Comparison of ENCODE assay signal across 15 cellular contexts in genomic region chr3:197496746-197497125, GRCh38. TPM values are rescaled to one million over a fixed set of nuclear protein-coding genes. Genes with fewer than 3 reads are reported as not detected.
A peak's percentile ranks its signal among the peaks of the same experiment; 100 is the strongest.
DNase-seq lines count a peak whose midpoint lies in the region; ATAC-seq, FAIRE-seq and TF ChIP-seq lines count a peak whose summit lies in the region.
"Had no signal": no experiment of that assay in that cellular context is flagged by ENCODE, and none has a peak within 500 bp of the region (broad histone marks: within the 10 kb centered on the region; RNA-seq: fewer than 3 reads in every experiment).

No MANE protein-coding gene starts in this region.

- DNase-seq in GM23248 (peak; percentile 38), GM12878 (ENCODE audit: low read depth, low spot score) (no peak), 8988T (no peak), Caco-2 (no peak)
- DNase-seq in stimulated activated CD4-positive, alpha-beta T cell treated with anti-CD3 and anti-CD28 coated beads, Interleukin-15, amount 100 ng/mL, for 24 hours: no peak
- no peak for DNase-seq in CD4-positive, alpha-beta memory T cell
- DNase-seq: CD4-positive, CD25-positive, alpha-beta regulatory T cell; HFFc6; KBM-7; NCI-H1105; NCI-H187 treated with DMSO at 0.1 percent for 48 hours; NCI-H2171; Right ventricle myocardium superior had no signal

- in situ Hi-C loops in GM23248 (cut with MboI) (no loop called here), GM12878 (cut with MboI) (no loop called here)

- 96 to 100% methylated on average over 1 of the region's 1 CpG for WGBS in GM23248 (ENCODE audit: low coverage in 1 of 2, low lambda C conversion rate in 2 of 2, missing lambda C conversion rate in 2 of 2), 2 experiments
- WGBS in GM12878 (ENCODE audit: insufficient coverage, insufficient replicate concordance, low lambda C conversion rate, missing lambda C conversion rate): 30% methylated on average over 1 of the region's 1 CpG

- SMC1A ChIA-PET in GM12878 (lab: Charles Lee; ENCODE audit: uncharacterized antibody, unreplicated experiment): interaction anchor here (1.0 to 2.7 kb wide), 2 partner anchors 101 to 240 kb away, joined by 4 to 14 read pairs; no protein-coding TSS in a partner anchor

- H3F3A ChIP-seq in GM23248 (ENCODE audit: insufficient read depth): peaks cover 8% of the 10 kb centered on the region; the same call in 1 of the 2 replicates

- H3K4me1 Mint-ChIP-seq in nephron (peaks cover 46% of the 10 kb centered on the region), Caco-2 (ENCODE audit: low read depth, unreplicated experiment) (peaks cover 10% of the 10 kb centered on the region)
- H3K4me1 Mint-ChIP-seq in CD4-positive, alpha-beta memory T cell: no peaks in the 10 kb centered on the region
- H3K4me1 Mint-ChIP-seq: CD4-positive, CD25-positive, alpha-beta regulatory T cell had no signal

- H3K79me2 ChIP-seq in GM23248 (ENCODE audit: insufficient read depth): no peaks in the 10 kb centered on the region
- no peaks in the 10 kb centered on the region for H3K79me2 ChIP-seq in GM12878 (ENCODE audit: control insufficient read depth, insufficient read depth, low read length)

- no peaks in the 10 kb centered on the region for H3K36me3 Mint-ChIP-seq in nephron (ENCODE audit: low read depth)
- H3K36me3 Mint-ChIP-seq in Caco-2 (ENCODE audit: insufficient read depth, unreplicated experiment): no peaks in the 10 kb centered on the region
- no peaks in the 10 kb centered on the region for H3K36me3 Mint-ChIP-seq in CD4-positive, alpha-beta memory T cell
- H3K36me3 Mint-ChIP-seq: CD4-positive, CD25-positive, alpha-beta regulatory T cell had no signal

- TF ChIP-seq EP300 in GM12878 (IDR thresholded peaks at IDR 0.05; ENCODE audit: borderline replicate concordance in 1 of 2, control insufficient read depth in 1 of 2, low read depth in 2 of 2, low read length in 2 of 2): no peak

- H3K4me3 ChIP-seq in GM23248 (no peak overlapping the region), GM12878 (no peak overlapping the region), Caco-2 (ENCODE audit: low read depth, low read length) (no peak overlapping the region)
- no peak overlapping the region for H3K4me3 ChIP-seq in CD4-positive, alpha-beta memory T cell (ENCODE audit: low read length in 2 of 2)

- peak overlapping the region in 2 of 3 experiments; percentile 24 to 70 for H3K27ac Mint-ChIP-seq in nephron
- no peak overlapping the region for H3K27ac Mint-ChIP-seq in Caco-2 (ENCODE audit: unreplicated experiment)
- H3K27ac Mint-ChIP-seq in CD4-positive, alpha-beta memory T cell: no peak overlapping the region
- H3K27ac Mint-ChIP-seq: CD4-positive, CD25-positive, alpha-beta regulatory T cell; HFFc6 had no signal

- RAD21 ChIA-PET in GM12878 (lab: Charles Lee; ENCODE audit: unreplicated experiment): interaction anchor here (1.5 to 2.3 kb wide), 2 partner anchors 102 to 239 kb away, joined by 8 to 10 read pairs; no protein-coding TSS in a partner anchor

- intact Hi-C loops in GM12878 (cut with micrococcal nuclease; ENCODE audit: unreplicated experiment) (loop anchor here (5.0 kb wide), 1 partner anchor 199 kb away; the partner anchor contains the start of gene DLG1), Caco-2 (cut with micrococcal nuclease; ENCODE audit: unreplicated experiment) (no loop called here)
- intact Hi-C loops in CD4-positive, alpha-beta memory T cell (cut with micrococcal nuclease): no loop called here

- no peaks in the 10 kb centered on the region for H3K9me3 ChIP-seq in GM23248 (ENCODE audit: low read depth)
- peaks cover 5% of the 10 kb centered on the region; the same call in 2 of the 3 replicates for H3K9me3 ChIP-seq in GM12878 (replicated peaks; ENCODE audit: control insufficient read depth, insufficient read depth, low read length)
- H3K9me3 ChIP-seq in Caco-2: peaks cover 6% of the 10 kb centered on the region; the same call in 1 of the 2 replicates
- no peaks in the 10 kb centered on the region for H3K9me3 ChIP-seq in CD4-positive, alpha-beta memory T cell (ENCODE audit: control insufficient read depth in 1 of 2, low read length in 2 of 2)

- POLR2A ChIA-PET in GM12878 (lab: Charles Lee): no interaction called here
- POLR2A ChIA-PET in Caco-2 (lab: Charles Lee): no interaction called here
- POLR2A ChIA-PET in CD4-positive, alpha-beta memory T cell (lab: Charles Lee; ENCODE audit: partially characterized antibody): no interaction called here

- H3K27me3 Mint-ChIP-seq in nephron (ENCODE audit: low read depth) (no peaks in the 10 kb centered on the region), Caco-2 (ENCODE audit: insufficient read depth, unreplicated experiment) (no peaks in the 10 kb centered on the region)
- peaks cover 0 to 4% of the 10 kb centered on the region in 2 donors for H3K27me3 Mint-ChIP-seq in CD4-positive, alpha-beta memory T cell

- no peak for FAIRE-seq in GM12878 (lab: Jason Lieb, UNC)
- FAIRE-seq: D721Med had no signal

- H2AFZ ChIP-seq in GM23248: no peak overlapping the region
- H2AFZ ChIP-seq in GM12878 (ENCODE audit: control insufficient read depth, low read depth, low read length): no peak overlapping the region

- no peaks in the 10 kb centered on the region for H3K9me2 ChIP-seq in GM23248 (ENCODE audit: insufficient read depth)

- ATAC-seq in GM12878: no peak

- H3K27ac ChIP-seq in GM23248 (no peak overlapping the region), GM12878 (ENCODE audit: control insufficient read depth, insufficient read depth) (peak overlapping the region; percentile 49; the same call in 1 of the 2 replicates)
- H3K27ac ChIP-seq in CD4-positive, alpha-beta memory T cell (ENCODE audit: low read depth, low read length): no peak overlapping the region

- no peak for TF ChIP-seq POLR2A in GM12878 (IDR thresholded peaks at IDR 0.05; ENCODE audit: low read depth, low read length)

- 0 out of 2 replicates have a peak, but pooled peaks cover 6% of the 10 kb centered on the region for H3K4me1 ChIP-seq in GM23248 (ENCODE audit: insufficient read depth)
- H3K4me1 ChIP-seq in GM12878 (ENCODE audit: control insufficient read depth, insufficient read depth, low read length): peaks cover 36% of the 10 kb centered on the region
- peaks cover 14% of the 10 kb centered on the region for H3K4me1 ChIP-seq in Caco-2
- no peaks in the 10 kb centered on the region for H3K4me1 ChIP-seq in CD4-positive, alpha-beta memory T cell (ENCODE audit: insufficient read depth, low read length)

- H3K4me3 Mint-ChIP-seq in nephron: no peak overlapping the region
- H3K4me3 Mint-ChIP-seq in Caco-2 (ENCODE audit: unreplicated experiment): no peak overlapping the region
- H3K4me3 Mint-ChIP-seq in CD4-positive, alpha-beta memory T cell: no peak overlapping the region
- H3K4me3 Mint-ChIP-seq: CD4-positive, CD25-positive, alpha-beta regulatory T cell; HFFc6 had no signal

- H3K36me3 ChIP-seq in GM23248 (ENCODE audit: low read depth) (no peaks in the 10 kb centered on the region), GM12878 (ENCODE audit: control insufficient read depth in 2 of 2, insufficient read depth in 2 of 2, low read length in 1 of 2) (no peaks in the 10 kb centered on the region), Caco-2 (ENCODE audit: control insufficient read depth, insufficient read depth, low read length) (no peaks in the 10 kb centered on the region)
- H3K36me3 ChIP-seq in CD4-positive, alpha-beta memory T cell (ENCODE audit: insufficient read depth, low read length): no peaks in the 10 kb centered on the region

- TF ChIP-seq RAD21 in GM12878 (IDR thresholded peaks at IDR 0.05; ENCODE audit: insufficient read depth, low read depth, low read length): no peak

- CTCF ChIA-PET in GM12878 (lab: Yijun Ruan, JAX) (interaction anchor here (2.5 kb wide), 1 partner anchor 240 kb away, joined by 11 read pairs; no protein-coding TSS in a partner anchor), Caco-2 (lab: Charles Lee) (no interaction called here)
- CTCF ChIA-PET in CD4-positive, alpha-beta memory T cell (lab: Charles Lee; ENCODE audit: partially characterized antibody): no interaction called here

- H3K4me2 ChIP-seq in GM23248 (ENCODE audit: unreplicated experiment) (no peak overlapping the region), GM12878 (ENCODE audit: control insufficient read depth, insufficient read depth) (no peak overlapping the region)

- H3K27me3 ChIP-seq in GM23248 (replicated peaks; ENCODE audit: insufficient read depth) (no peaks in the 10 kb centered on the region), GM12878 (replicated peaks in 1 of 2; ENCODE audit: control insufficient read depth in 2 of 2, insufficient read depth in 2 of 2, low read length in 1 of 2) (no peaks in the 10 kb centered on the region; a peak in 1 of 4 replicates), Caco-2 (replicated peaks; ENCODE audit: control insufficient read depth, insufficient read depth, low read length) (no peaks in the 10 kb centered on the region)
- no peaks in the 10 kb centered on the region for H3K27me3 ChIP-seq in CD4-positive, alpha-beta memory T cell (ENCODE audit: insufficient read depth, low read length)

- TF ChIP-seq CTCF in GM12878 (IDR thresholded peaks at IDR 0.05 in 2 of 3, conservative IDR thresholded peaks at IDR 0.05 in 1 of 3; ENCODE audit: control insufficient read depth in 2 of 3, extremely low read depth in 1 of 3, insufficient read depth in 1 of 3, low read depth in 3 of 3, low read length in 3 of 3): no peak
- TF ChIP-seq CTCF in nephron (IDR thresholded peaks at IDR 0.05; ENCODE audit: unreplicated experiment in 3 of 3): no peak
- TF ChIP-seq CTCF in Caco-2 (IDR thresholded peaks at IDR 0.05; ENCODE audit: insufficient read depth in 1 of 2, low read depth in 1 of 2, low read length in 1 of 2, severe bottlenecking in 1 of 2, unreplicated experiment in 1 of 2): no peak

- no peak overlapping the region for H3K9ac ChIP-seq in GM23248
- no peak overlapping the region for H3K9ac ChIP-seq in GM12878 (ENCODE audit: control insufficient read depth, insufficient read depth, low read length)

- H4K20me1 ChIP-seq in GM23248 (ENCODE audit: insufficient read depth): no peaks in the 10 kb centered on the region
- H4K20me1 ChIP-seq in GM12878 (ENCODE audit: control insufficient read depth, insufficient read depth): no peaks in the 10 kb centered on the region

- BruUV-seq in GM12878 (replicated peaks; lab: Mats Ljungman, UMichigan) (no TSS peak), Caco-2 (replicated peaks; lab: Mats Ljungman, UMichigan) (no TSS peak)

- H3K9me3 Mint-ChIP-seq in nephron: no peaks in the 10 kb centered on the region
- H3K9me3 Mint-ChIP-seq in Caco-2 (ENCODE audit: unreplicated experiment): peaks cover 9% of the 10 kb centered on the region
- no peaks in the 10 kb centered on the region for H3K9me3 Mint-ChIP-seq in CD4-positive, alpha-beta memory T cell

RNA-seq across cellular contexts. Expression of gene BDH1, which starts 59.0 kb away (rescaled TPM):
- 0.38 and 3.4 TPM in 2 replicates for total RNA-seq in GM23248 (2014; rRNA removed; shearing (Covaris generic))
- 1.2 and 2.7 TPM in 2 replicates for polyA plus RNA-seq in GM23248 (2016; fragmentation: Nextera tagmentation; extraction: Ambion mirVana)
- total RNA-seq in GM12878 (2013; cell fraction: nucleolus; rRNA removed): 63.7 and 73.0 TPM in 2 replicates
- total RNA-seq in GM12878 (2014; rRNA removed): 43.5 and 59.6 TPM in 2 replicates
- 32.3 and 32.8 TPM in 2 replicates for total RNA-seq in GM12878 (2014; rRNA removed; fragmentation: Illumina TruSeq; extraction: Trizol)
- total RNA-seq in GM12878 (2021): 56.1 and 60.9 TPM in 2 replicates
- polyA plus RNA-seq in GM12878 (2011; ENCODE audit: low read depth): 12.0 TPM
- 51.4 and 74.1 TPM in 2 replicates for polyA plus RNA-seq in GM12878 (2011; rRNA removed)
- polyA plus RNA-seq in GM12878 (2011; cell fraction: cytosol; rRNA removed): 70.2 and 84.8 TPM in 2 replicates
- 105 and 117 TPM in 2 replicates for polyA plus RNA-seq in GM12878 (2011; cell fraction: nucleus; rRNA removed)
- 30.4 and 32.1 TPM in 2 replicates for polyA plus RNA-seq in GM12878 (2012)
- 37.5 and 50.4 TPM in 2 replicates for polyA plus RNA-seq in GM12878 (2014; fragmentation: Illumina TruSeq; extraction: Trizol)
- polyA plus RNA-seq in GM12878 (2014; fragmentation: Nextera tagmentation; extraction: Ambion mirVana): 10 to 100 TPM; 11.3 to 17.9 TPM
- polyA plus RNA-seq in GM12878 (2014; rRNA removed): 82.4 and 93.9 TPM in 2 replicates
- polyA plus RNA-seq in GM12878 (2016; fragmentation: Nextera tagmentation; extraction: Ambion mirVana): 10 to 100 TPM; 77.2 to 84.5 TPM
- polyA minus RNA-seq in GM12878 (2011; rRNA and poly(A)+ RNA removed): 58.0 and 65.7 TPM in 2 replicates
- 13.0 TPM in 2 replicates for polyA minus RNA-seq in GM12878 (2011; cell fraction: cytosol; rRNA and poly(A)+ RNA removed)
- 23.6 and 54.5 TPM in 2 replicates for polyA minus RNA-seq in GM12878 (2011; cell fraction: nucleus; rRNA and poly(A)+ RNA removed)
- total RNA-seq in Caco-2 (2022): 41.8 and 43.8 TPM in 2 replicates
- 10 to 100 TPM; 60.9 to 61.1 TPM for total RNA-seq in CD4-positive, alpha-beta memory T cell
- 10 to 100 TPM; 22.3 to 25.2 TPM for polyA plus RNA-seq in CD4-positive, alpha-beta memory T cell

Comparison
In these comparisons a context has a peak if more than half of its experiments do, and no peak if none do; other contexts are left out.
1. H3K27ac Mint-ChIP-seq: peak in nephron (2 of 3); none in Caco-2 (single experiment) and CD4-positive, alpha-beta memory T cell (0 of 7).